In genomic region chr11:47915407-47916137, GRCh38 we compare ENCODE assay signal across 10 cellular contexts.
DNase-seq lines count a peak whose midpoint lies in the region; ATAC-seq and TF ChIP-seq lines count a peak whose summit lies in the region.
"Had no signal": no experiment of that assay in that cellular context is flagged by ENCODE, and none has a peak within 500 bp of the region (broad histone marks: within the 10 kb centered on the region; RNA-seq: fewer than 3 reads in every experiment).

No MANE protein-coding gene starts in this region.

- H3K9me3 ChIP-seq in hepatocyte (ENCODE audit: low read depth) (no peaks in the 10 kb centered on the region), stomach smooth muscle (ENCODE audit: control insufficient read depth in 2 of 2, low read length in 2 of 2) (no peaks in the 10 kb centered on the region)

- peak overlapping the region; percentile 63 for H3K27ac ChIP-seq in hepatocyte
- H3K27ac ChIP-seq in stomach smooth muscle (ENCODE audit: low read length) = peak overlapping the region; percentile 81
- H3K27ac ChIP-seq: neural progenitor cell had no signal

- H3K4me3 ChIP-seq in hepatocyte (no peak overlapping the region), stomach smooth muscle (ENCODE audit: low read length in 2 of 2) (no peak overlapping the region)
- H3K4me3 ChIP-seq: neural progenitor cell had no signal

- peak; percentile 25 to 43 for ATAC-seq in activated CD4-positive, CD25-positive, alpha-beta regulatory T cell treated with anti-CD3 and anti-CD28 coated beads, Interleukin-2, amount 50 U/mL, for 24 hours
- ATAC-seq in GM21515 (IDR thresholded peaks at IDR 0.05; ENCODE audit: unreplicated experiment) = no peak
- no peak for ATAC-seq in GM21447 (IDR thresholded peaks at IDR 0.05; ENCODE audit: unreplicated experiment)
- ATAC-seq in GM21723 (IDR thresholded peaks at IDR 0.05; ENCODE audit: unreplicated experiment) = no peak

- H3K4me1 ChIP-seq in hepatocyte (ENCODE audit: insufficient read depth) (peaks cover 14% of the 10 kb centered on the region), stomach smooth muscle (ENCODE audit: control insufficient read depth, insufficient read depth, low read length) (peaks cover 26% of the 10 kb centered on the region)

- no peaks in the 10 kb centered on the region for H4K20me1 ChIP-seq in hepatocyte (ENCODE audit: insufficient read depth, poor library complexity, severe bottlenecking)

- H3K4me2 ChIP-seq in hepatocyte = no peak overlapping the region
- H3K4me2 ChIP-seq: neural progenitor cell had no signal

- 81% methylated on average over 8 of the region's 8 CpGs for WGBS in hepatocyte (ENCODE audit: low lambda C conversion rate, missing lambda C conversion rate)

- H2AFZ ChIP-seq in hepatocyte = no peak overlapping the region

- H3K9ac ChIP-seq in stomach smooth muscle (ENCODE audit: low read length in 2 of 2) = no peak overlapping the region
- H3K9ac ChIP-seq: neural progenitor cell had no signal

- H3K9me2 ChIP-seq in hepatocyte (replicated peaks; ENCODE audit: insufficient read depth) = no peaks in the 10 kb centered on the region

- H3K36me3 ChIP-seq in hepatocyte (replicated peaks; ENCODE audit: insufficient read depth, low read depth) (no peaks in the 10 kb centered on the region), stomach smooth muscle (ENCODE audit: control insufficient read depth in 2 of 2, insufficient read depth in 2 of 2, low read length in 2 of 2) (no peaks in the 10 kb centered on the region)
- H3K36me3 ChIP-seq: neural progenitor cell had no signal

- H3K27me3 ChIP-seq in hepatocyte (no peaks in the 10 kb centered on the region), stomach smooth muscle (ENCODE audit: control insufficient read depth in 1 of 2, insufficient read depth in 2 of 2, low read length in 2 of 2) (no peaks in the 10 kb centered on the region)
- H3K27me3 ChIP-seq: neural progenitor cell had no signal

- no peaks in the 10 kb centered on the region for H3K79me2 ChIP-seq in hepatocyte

- DNase-seq in activated CD4-positive, CD25-positive, alpha-beta regulatory T cell (lab: John Stamatoyannopoulos, UW) = no peak
- peak; percentile 21 for DNase-seq in T-helper 9 cell
- DNase-seq in hepatocyte (ENCODE audit: low spot score) = no peak
- DNase-seq: NCI-H526 treated with DMSO at 0.1 percent for 48 hours had no signal

- TF ChIP-seq CTCF in hepatocyte (IDR thresholded peaks at IDR 0.05; ENCODE audit: poor library complexity) = no peak

Comparison
In these comparisons a context has a peak if more than half of its experiments do, and no peak if none do; other contexts are left out.
1. ATAC-seq: peak in activated CD4-positive, CD25-positive, alpha-beta regulatory T cell treated with anti-CD3 and anti-CD28 coated beads, Interleukin-2, amount 50 U/mL, for 24 hours (2 of 2); none in GM21515 (single experiment), GM21447 (single experiment) and GM21723 (single experiment).